16 cellular contexts compared by ENCODE assay signal in the genomic region with DNA sequence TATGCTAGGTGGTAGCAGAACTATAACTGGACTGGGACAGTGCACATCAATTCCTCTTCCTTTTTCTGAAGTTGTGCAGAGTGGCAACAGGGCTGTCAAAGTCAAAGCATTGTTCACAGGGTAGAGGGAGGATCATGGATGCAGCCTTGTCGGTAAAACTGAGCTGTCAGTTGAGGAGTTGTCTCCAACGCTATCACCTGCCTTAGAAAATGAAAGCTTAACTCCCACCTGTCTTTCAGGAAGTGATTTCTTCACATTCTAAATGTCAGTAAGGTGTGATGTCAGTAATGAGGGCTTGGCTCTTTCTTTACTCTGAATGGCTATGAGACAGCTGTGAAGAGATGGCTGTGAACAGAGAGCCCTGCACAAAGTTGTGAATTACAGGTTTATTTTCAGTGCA.
DNase-seq lines count a peak whose midpoint lies in the region; ATAC-seq lines count a peak whose summit lies in the region.
"Had no signal": no experiment of that assay in that cellular context is flagged by ENCODE, and none has a peak within 500 bp of the region (broad histone marks: within the 10 kb centered on the region; RNA-seq: fewer than 3 reads in every experiment).

No MANE protein-coding gene starts in this region.

- peaks cover 8% of the 10 kb centered on the region for H3K4me1 Mint-ChIP-seq in activated naive CD8-positive, alpha-beta T cell (ENCODE audit: low read depth)
- peaks cover 9% of the 10 kb centered on the region for H3K4me1 Mint-ChIP-seq in activated naive CD8-positive, alpha-beta T cell treated with anti-CD3 and anti-CD28 coated beads for 36 hours
- peaks cover 7% of the 10 kb centered on the region for H3K4me1 Mint-ChIP-seq in activated T-helper 17 cell treated with anti-CD3 and anti-CD28 coated beads, Interleukin-2, amount 50 U/mL, for 72 hours
- H3K4me1 Mint-ChIP-seq: brain had no signal

- H3K4me3 Mint-ChIP-seq in activated naive CD8-positive, alpha-beta T cell = peak overlapping the region; percentile 14
- no peak overlapping the region for H3K4me3 Mint-ChIP-seq in activated naive CD8-positive, alpha-beta T cell treated with anti-CD3 and anti-CD28 coated beads for 36 hours
- H3K4me3 Mint-ChIP-seq in activated T-helper 17 cell treated with anti-CD3 and anti-CD28 coated beads, Interleukin-2, amount 50 U/mL, for 72 hours = no peak overlapping the region
- H3K4me3 Mint-ChIP-seq: brain had no signal

- DNase-seq in activated naive CD8-positive, alpha-beta T cell treated with anti-CD3 and anti-CD28 coated beads for 36 hours = no peak
- DNase-seq in stimulated activated naive CD8-positive, alpha-beta T cell treated with anti-CD3 and anti-CD28 coated beads, Interleukin-15, Interleukin-2, amounts not matched to agents 100 U/mL and 50 U/mL, for 24 hours = no peak
- DNase-seq in mucosa of gallbladder (ENCODE audit: low spot score) (no peak), NCI-H2081 (lab: John Stamatoyannopoulos, UW) (no peak), NCI-H2227 (lab: John Stamatoyannopoulos, UW; ENCODE audit: unreplicated experiment) (no peak)
- DNase-seq: activated effector memory CD4-positive, alpha-beta T cell treated with Interleukin-2 at 50 U/mL for 16 hours; dermis blood vessel endothelial cell; glutamatergic neuron; NCI-H1694 treated with DMSO at 0.1 percent for 48 hours; spleen; stomach; uterus had no signal

- H3K27me3 Mint-ChIP-seq in activated naive CD8-positive, alpha-beta T cell = no peaks in the 10 kb centered on the region
- no peaks in the 10 kb centered on the region for H3K27me3 Mint-ChIP-seq in activated naive CD8-positive, alpha-beta T cell treated with anti-CD3 and anti-CD28 coated beads for 36 hours
- no peaks in the 10 kb centered on the region for H3K27me3 Mint-ChIP-seq in activated T-helper 17 cell treated with anti-CD3 and anti-CD28 coated beads, Interleukin-2, amount 50 U/mL, for 72 hours
- H3K27me3 Mint-ChIP-seq: brain had no signal

- no peaks in the 10 kb centered on the region for H3K36me3 Mint-ChIP-seq in activated naive CD8-positive, alpha-beta T cell
- H3K36me3 Mint-ChIP-seq in activated naive CD8-positive, alpha-beta T cell treated with anti-CD3 and anti-CD28 coated beads for 36 hours = no peaks in the 10 kb centered on the region
- no peaks in the 10 kb centered on the region for H3K36me3 Mint-ChIP-seq in activated T-helper 17 cell treated with anti-CD3 and anti-CD28 coated beads, Interleukin-2, amount 50 U/mL, for 72 hours (ENCODE audit: low read depth)
- H3K36me3 Mint-ChIP-seq: brain had no signal

- H3K9me3 Mint-ChIP-seq in activated naive CD8-positive, alpha-beta T cell (ENCODE audit: low read depth) = no peaks in the 10 kb centered on the region
- H3K9me3 Mint-ChIP-seq in activated naive CD8-positive, alpha-beta T cell treated with anti-CD3 and anti-CD28 coated beads for 36 hours = no peaks in the 10 kb centered on the region
- no peaks in the 10 kb centered on the region for H3K9me3 Mint-ChIP-seq in activated T-helper 17 cell treated with anti-CD3 and anti-CD28 coated beads, Interleukin-2, amount 50 U/mL, for 72 hours
- H3K9me3 Mint-ChIP-seq: brain had no signal

- no peak overlapping the region for H3K27ac Mint-ChIP-seq in activated naive CD8-positive, alpha-beta T cell
- H3K27ac Mint-ChIP-seq in activated naive CD8-positive, alpha-beta T cell treated with anti-CD3 and anti-CD28 coated beads for 36 hours = no peak overlapping the region
- no peak overlapping the region for H3K27ac Mint-ChIP-seq in activated T-helper 17 cell treated with anti-CD3 and anti-CD28 coated beads, Interleukin-2, amount 50 U/mL, for 72 hours
- H3K27ac Mint-ChIP-seq: brain had no signal

- peak; percentile 75 for ATAC-seq in HG03439 (IDR thresholded peaks at IDR 0.05; ENCODE audit: unreplicated experiment)
- ATAC-seq in activated T-helper 17 cell treated with anti-CD3 and anti-CD28 coated beads, Interleukin-2, amount 50 U/mL, for 72 hours (replicated peaks) = peak; percentile 79
- peak; percentile 63 for ATAC-seq in stimulated activated naive CD8-positive, alpha-beta T cell treated with anti-CD3 and anti-CD28 coated beads, Interleukin-15, Interleukin-2, amounts not matched to agents 100 U/mL and 50 U/mL, for 24 hours
